ENCODE assay signal across 1 cellular context in genomic region chr1:194102607-194103006, GRCh38.
TF ChIP-seq lines count a peak whose summit lies in the region.

No MANE protein-coding gene starts in this region.

TF ChIP-seq in H1, 55 proteins besides CTCF, POLR2A, EP300 and RAD21 (continued from another document):
- TF ChIP-seq, protein P1, sequence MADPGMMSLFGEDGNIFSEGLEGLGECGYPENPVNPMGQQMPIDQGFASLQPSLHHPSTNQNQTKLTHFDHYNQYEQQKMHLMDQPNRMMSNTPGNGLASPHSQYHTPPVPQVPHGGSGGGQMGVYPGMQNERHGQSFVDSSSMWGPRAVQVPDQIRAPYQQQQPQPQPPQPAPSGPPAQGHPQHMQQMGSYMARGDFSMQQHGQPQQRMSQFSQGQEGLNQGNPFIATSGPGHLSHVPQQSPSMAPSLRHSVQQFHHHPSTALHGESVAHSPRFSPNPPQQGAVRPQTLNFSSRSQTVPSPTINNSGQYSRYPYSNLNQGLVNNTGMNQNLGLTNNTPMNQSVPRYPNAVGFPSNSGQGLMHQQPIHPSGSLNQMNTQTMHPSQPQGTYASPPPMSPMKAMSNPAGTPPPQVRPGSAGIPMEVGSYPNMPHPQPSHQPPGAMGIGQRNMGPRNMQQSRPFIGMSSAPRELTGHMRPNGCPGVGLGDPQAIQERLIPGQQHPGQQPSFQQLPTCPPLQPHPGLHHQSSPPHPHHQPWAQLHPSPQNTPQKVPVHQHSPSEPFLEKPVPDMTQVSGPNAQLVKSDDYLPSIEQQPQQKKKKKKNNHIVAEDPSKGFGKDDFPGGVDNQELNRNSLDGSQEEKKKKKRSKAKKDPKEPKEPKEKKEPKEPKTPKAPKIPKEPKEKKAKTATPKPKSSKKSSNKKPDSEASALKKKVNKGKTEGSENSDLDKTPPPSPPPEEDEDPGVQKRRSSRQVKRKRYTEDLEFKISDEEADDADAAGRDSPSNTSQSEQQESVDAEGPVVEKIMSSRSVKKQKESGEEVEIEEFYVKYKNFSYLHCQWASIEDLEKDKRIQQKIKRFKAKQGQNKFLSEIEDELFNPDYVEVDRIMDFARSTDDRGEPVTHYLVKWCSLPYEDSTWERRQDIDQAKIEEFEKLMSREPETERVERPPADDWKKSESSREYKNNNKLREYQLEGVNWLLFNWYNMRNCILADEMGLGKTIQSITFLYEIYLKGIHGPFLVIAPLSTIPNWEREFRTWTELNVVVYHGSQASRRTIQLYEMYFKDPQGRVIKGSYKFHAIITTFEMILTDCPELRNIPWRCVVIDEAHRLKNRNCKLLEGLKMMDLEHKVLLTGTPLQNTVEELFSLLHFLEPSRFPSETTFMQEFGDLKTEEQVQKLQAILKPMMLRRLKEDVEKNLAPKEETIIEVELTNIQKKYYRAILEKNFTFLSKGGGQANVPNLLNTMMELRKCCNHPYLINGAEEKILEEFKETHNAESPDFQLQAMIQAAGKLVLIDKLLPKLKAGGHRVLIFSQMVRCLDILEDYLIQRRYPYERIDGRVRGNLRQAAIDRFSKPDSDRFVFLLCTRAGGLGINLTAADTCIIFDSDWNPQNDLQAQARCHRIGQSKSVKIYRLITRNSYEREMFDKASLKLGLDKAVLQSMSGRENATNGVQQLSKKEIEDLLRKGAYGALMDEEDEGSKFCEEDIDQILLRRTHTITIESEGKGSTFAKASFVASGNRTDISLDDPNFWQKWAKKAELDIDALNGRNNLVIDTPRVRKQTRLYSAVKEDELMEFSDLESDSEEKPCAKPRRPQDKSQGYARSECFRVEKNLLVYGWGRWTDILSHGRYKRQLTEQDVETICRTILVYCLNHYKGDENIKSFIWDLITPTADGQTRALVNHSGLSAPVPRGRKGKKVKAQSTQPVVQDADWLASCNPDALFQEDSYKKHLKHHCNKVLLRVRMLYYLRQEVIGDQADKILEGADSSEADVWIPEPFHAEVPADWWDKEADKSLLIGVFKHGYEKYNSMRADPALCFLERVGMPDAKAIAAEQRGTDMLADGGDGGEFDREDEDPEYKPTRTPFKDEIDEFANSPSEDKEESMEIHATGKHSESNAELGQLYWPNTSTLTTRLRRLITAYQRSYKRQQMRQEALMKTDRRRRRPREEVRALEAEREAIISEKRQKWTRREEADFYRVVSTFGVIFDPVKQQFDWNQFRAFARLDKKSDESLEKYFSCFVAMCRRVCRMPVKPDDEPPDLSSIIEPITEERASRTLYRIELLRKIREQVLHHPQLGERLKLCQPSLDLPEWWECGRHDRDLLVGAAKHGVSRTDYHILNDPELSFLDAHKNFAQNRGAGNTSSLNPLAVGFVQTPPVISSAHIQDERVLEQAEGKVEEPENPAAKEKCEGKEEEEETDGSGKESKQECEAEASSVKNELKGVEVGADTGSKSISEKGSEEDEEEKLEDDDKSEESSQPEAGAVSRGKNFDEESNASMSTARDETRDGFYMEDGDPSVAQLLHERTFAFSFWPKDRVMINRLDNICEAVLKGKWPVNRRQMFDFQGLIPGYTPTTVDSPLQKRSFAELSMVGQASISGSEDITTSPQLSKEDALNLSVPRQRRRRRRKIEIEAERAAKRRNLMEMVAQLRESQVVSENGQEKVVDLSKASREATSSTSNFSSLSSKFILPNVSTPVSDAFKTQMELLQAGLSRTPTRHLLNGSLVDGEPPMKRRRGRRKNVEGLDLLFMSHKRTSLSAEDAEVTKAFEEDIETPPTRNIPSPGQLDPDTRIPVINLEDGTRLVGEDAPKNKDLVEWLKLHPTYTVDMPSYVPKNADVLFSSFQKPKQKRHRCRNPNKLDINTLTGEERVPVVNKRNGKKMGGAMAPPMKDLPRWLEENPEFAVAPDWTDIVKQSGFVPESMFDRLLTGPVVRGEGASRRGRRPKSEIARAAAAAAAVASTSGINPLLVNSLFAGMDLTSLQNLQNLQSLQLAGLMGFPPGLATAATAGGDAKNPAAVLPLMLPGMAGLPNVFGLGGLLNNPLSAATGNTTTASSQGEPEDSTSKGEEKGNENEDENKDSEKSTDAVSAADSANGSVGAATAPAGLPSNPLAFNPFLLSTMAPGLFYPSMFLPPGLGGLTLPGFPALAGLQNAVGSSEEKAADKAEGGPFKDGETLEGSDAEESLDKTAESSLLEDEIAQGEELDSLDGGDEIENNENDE (IDR thresholded peaks at IDR 0.05; ENCODE audit: insufficient replicate concordance, low read length) = no peak
- TF ChIP-seq CBX5 (IDR thresholded peaks at IDR 0.05; ENCODE audit: low read depth, low read length) (no peak), JUND (IDR thresholded peaks at IDR 0.05; ENCODE audit: low read length) (no peak), TCF12 (IDR thresholded peaks at IDR 0.05; ENCODE audit: low read depth, low read length) (no peak), JUN (IDR thresholded peaks at IDR 0.05; ENCODE audit: low read depth, low read length) (no peak), CTBP2 (IDR thresholded peaks at IDR 0.05; ENCODE audit: borderline replicate concordance, insufficient read depth, insufficient read length, low read length) (no peak), BACH1 (IDR thresholded peaks at IDR 0.05; ENCODE audit: low read length) (no peak), FOSL1 (IDR thresholded peaks at IDR 0.05; ENCODE audit: insufficient read depth, low read depth, low read length) (no peak), HDAC2 (IDR thresholded peaks at IDR 0.05; ENCODE audit: borderline replicate concordance in 1 of 2, low read depth in 2 of 2, low read length in 2 of 2) (no peak), CHD1 (IDR thresholded peaks at IDR 0.05; ENCODE audit: low read depth, low read length) (no peak), KDM5A (IDR thresholded peaks at IDR 0.05; ENCODE audit: low read length) (no peak), RXRA (IDR thresholded peaks at IDR 0.05; ENCODE audit: insufficient read depth, low read depth, low read length) (no peak), USF2 (IDR thresholded peaks at IDR 0.05; ENCODE audit: low read length) (no peak), SIN3A (conservative IDR thresholded peaks at IDR 0.05 in 1 of 2, IDR thresholded peaks at IDR 0.05 in 1 of 2; ENCODE audit: low read depth in 1 of 2, low read length in 2 of 2) (no peak)
